In genomic region chr19:42176649-42176989, GRCh38 we compare ENCODE assay signal across 1 cellular context.
TF ChIP-seq lines count a peak whose summit lies in the region.

No MANE protein-coding gene starts in this region.

TF ChIP-seq in K562, 482 proteins besides CTCF, POLR2A, EP300 and RAD21:
- no peak for TF ChIP-seq RNF219 (CRISPR knock-in tag; IDR thresholded peaks at IDR 0.05)
